ENCODE assay signal across 8 cellular contexts in genomic region chr1:145287556-145287953, GRCh38. TPM values are rescaled to one million over a fixed set of nuclear protein-coding genes. Genes with fewer than 3 reads are reported as not detected.
A peak's percentile ranks its signal among the peaks of the same experiment; 100 is the strongest.
DNase-seq lines count a peak whose midpoint lies in the region; TF ChIP-seq lines count a peak whose summit lies in the region.
"Not testable (repeated sequence)": the region's sequence is repeated elsewhere in the genome, so short reads cannot be mapped to it uniquely, and the experiment has no call there.

No MANE protein-coding gene starts in this region.

- H3K27me3 ChIP-seq in ascending aorta; mesendoderm (ENCODE audit: insufficient read depth, low read length, poor library complexity): not testable (repeated sequence)

- not testable (repeated sequence) for H4K8ac ChIP-seq in mesendoderm (ENCODE audit: low read depth, low read length)

- H3K23ac ChIP-seq in mesendoderm (ENCODE audit: low read length) = not testable (repeated sequence)

- H3K27ac Mint-ChIP-seq in activated CD4-positive, alpha-beta T cell treated with anti-CD3 and anti-CD28 coated beads, Interleukin-2, amount 10 ng/mL, durations not matched to agents 7 days and 5 days = peak overlapping the region; percentile 86
- peak overlapping the region; percentile 90 for H3K27ac Mint-ChIP-seq in type B pancreatic cell

- not testable (repeated sequence) for H2BK15ac ChIP-seq in mesendoderm (replicated peaks; ENCODE audit: low read depth)

- H3K4me3 Mint-ChIP-seq in activated CD4-positive, alpha-beta T cell treated with anti-CD3 and anti-CD28 coated beads, Interleukin-2, amount 10 ng/mL, durations not matched to agents 7 days and 5 days = peak overlapping the region; percentile 76
- H3K4me3 Mint-ChIP-seq in type B pancreatic cell = peak overlapping the region; percentile 89

- not testable (repeated sequence) for H3K27me3 Mint-ChIP-seq in activated CD4-positive, alpha-beta T cell treated with anti-CD3 and anti-CD28 coated beads, Interleukin-2, amount 10 ng/mL, durations not matched to agents 7 days and 5 days; type B pancreatic cell

- H2AK5ac ChIP-seq in mesendoderm (ENCODE audit: low read length) = not testable (repeated sequence)

- not testable (repeated sequence) for H3K9me3 Mint-ChIP-seq in activated CD4-positive, alpha-beta T cell treated with anti-CD3 and anti-CD28 coated beads, Interleukin-2, amount 10 ng/mL, durations not matched to agents 7 days and 5 days; type B pancreatic cell

- not testable (repeated sequence) for H3K4me2 ChIP-seq in mesendoderm (ENCODE audit: low read length)

- H3K4me1 Mint-ChIP-seq in activated CD4-positive, alpha-beta T cell treated with anti-CD3 and anti-CD28 coated beads, Interleukin-2, amount 10 ng/mL, durations not matched to agents 7 days and 5 days; type B pancreatic cell (ENCODE audit: unreplicated experiment): not testable (repeated sequence)

- peak in 1 of 3 experiments; percentile 7 for TF ChIP-seq CTCF in ascending aorta (IDR thresholded peaks at IDR 0.05)
- TF ChIP-seq CTCF in foreskin fibroblast (IDR thresholded peaks at IDR 0.05; ENCODE audit: low read depth, low read length) = not testable (repeated sequence)
- TF ChIP-seq CTCF in type B pancreatic cell (conservative IDR thresholded peaks at IDR 0.05) = peak; percentile 48

- H3K9me3 ChIP-seq in ES-I3 (ENCODE audit: control insufficient read depth, insufficient read depth, low read length); ascending aorta: not testable (repeated sequence)

- CTCF ChIA-PET in activated CD4-positive, alpha-beta T cell treated with anti-CD3 and anti-CD28 coated beads, Interleukin-2, amount 10 ng/mL, durations not matched to agents 7 days and 5 days (lab: Charles Lee) = not testable (repeated sequence)

- POLR2A ChIA-PET in activated CD4-positive, alpha-beta T cell treated with anti-CD3 and anti-CD28 coated beads, Interleukin-2, amount 10 ng/mL, durations not matched to agents 7 days and 5 days (lab: Charles Lee) = not testable (repeated sequence)

- peak overlapping the region; percentile 40; the same call in 1 of the 2 replicates for H3K9ac ChIP-seq in ES-I3 (ENCODE audit: low read depth, low read length)
- H3K9ac ChIP-seq in mesendoderm (ENCODE audit: low read length) = not testable (repeated sequence)

- H3K4me1 ChIP-seq in ES-I3 (ENCODE audit: insufficient read depth, low read length); ascending aorta; mesendoderm (ENCODE audit: control insufficient read depth, low read depth, low read length): not testable (repeated sequence)

- not testable (repeated sequence) for H3K79me2 ChIP-seq in mesendoderm (ENCODE audit: control insufficient read depth, insufficient read depth, low read length)

- not testable (repeated sequence) for H3K36me3 Mint-ChIP-seq in activated CD4-positive, alpha-beta T cell treated with anti-CD3 and anti-CD28 coated beads, Interleukin-2, amount 10 ng/mL, durations not matched to agents 7 days and 5 days (ENCODE audit: low read depth); type B pancreatic cell

- H3K36me3 ChIP-seq in ES-I3 (ENCODE audit: insufficient read depth, low read length); ascending aorta; mesendoderm (ENCODE audit: control insufficient read depth, insufficient read depth, low read length): not testable (repeated sequence)

- peak overlapping the region; percentile 27 to 61 for H3K27ac ChIP-seq in ascending aorta
- not testable (repeated sequence) for H3K27ac ChIP-seq in mesendoderm (ENCODE audit: low read depth, low read length)

- H2BK120ac ChIP-seq in mesendoderm (ENCODE audit: low read depth, low read length) = not testable (repeated sequence)

- not testable (repeated sequence) for H2BK5ac ChIP-seq in mesendoderm (ENCODE audit: low read length)

- not testable (repeated sequence) for H4K5ac ChIP-seq in mesendoderm (ENCODE audit: low read length)

- H3K56ac ChIP-seq in mesendoderm (ENCODE audit: low read length) = not testable (repeated sequence)

- no CpG with 5 or more reads among the region's 24 CpGs for WGBS in mesendoderm (ENCODE audit: extremely low coverage, insufficient coverage, low lambda C conversion rate)

- not testable (repeated sequence) for H3K79me1 ChIP-seq in mesendoderm (ENCODE audit: low read length)

- H3K18ac ChIP-seq in mesendoderm (ENCODE audit: low read length) = not testable (repeated sequence)

- intact Hi-C loops in ascending aorta (cut with DNase I) = not testable (repeated sequence)

- not testable (repeated sequence) for H3K4ac ChIP-seq in mesendoderm (ENCODE audit: low read depth, low read length)

- peak; percentile 68 for DNase-seq in NCI-H345 treated with DMSO at 0.1 percent for 48 hours (lab: John Stamatoyannopoulos, UW; ENCODE audit: unreplicated experiment)
- peak; percentile 60 for DNase-seq in activated CD4-positive, alpha-beta T cell treated with anti-CD3 and anti-CD28 coated beads, Interleukin-2, amount 10 ng/mL, durations not matched to agents 7 days and 5 days
- peak; percentile 13 to 71 for DNase-seq in ascending aorta (ENCODE audit: low spot score in 2 of 2)
- peak; percentile 55 to 82 for DNase-seq in foreskin fibroblast
- DNase-seq in mesendoderm = peak; percentile 88
- DNase-seq in stimulated activated CD4-positive, alpha-beta T cell treated with anti-CD3 and anti-CD28 coated beads, Interleukin-12 subunit alpha, Interleukin-12 subunit beta, amount 100 ng/mL, for 24 hours (ENCODE audit: low read depth in 2 of 2) = peak; percentile 78 to 83
- peak; percentile 74 for DNase-seq in type B pancreatic cell (ENCODE audit: extremely low spot score, unreplicated experiment)

- H3K4me3 ChIP-seq in ascending aorta (peak overlapping the region; percentile 48 to 62), foreskin fibroblast (ENCODE audit: low read depth in 1 of 2, low read length in 2 of 2) (peak overlapping the region; percentile 38 to 50)
- not testable (repeated sequence) for H3K4me3 ChIP-seq in mesendoderm (ENCODE audit: low read length)

RNA-seq across cellular contexts. Expression of gene PPIAL4D, which starts 45.6 kb away (rescaled TPM):
- under 1 TPM in 1 of 2 experiments, not detected in 1; 0.69 TPM for total RNA-seq in activated CD4-positive, alpha-beta T cell treated with anti-CD3 and anti-CD28 coated beads, Interleukin-2, amount 10 ng/mL, durations not matched to agents 7 days and 5 days
- not detected for total RNA-seq in ascending aorta
- polyA plus RNA-seq in mesendoderm (2013, experiment 1 of 2) = not detected
- polyA plus RNA-seq in mesendoderm (2013, experiment 2 of 2) = not detected
- total RNA-seq in type B pancreatic cell (ENCODE audit: low replicate concordance) = not detected in 2 replicates
